Comparison of ENCODE assay signal across 8 cellular contexts in the genomic region with DNA sequence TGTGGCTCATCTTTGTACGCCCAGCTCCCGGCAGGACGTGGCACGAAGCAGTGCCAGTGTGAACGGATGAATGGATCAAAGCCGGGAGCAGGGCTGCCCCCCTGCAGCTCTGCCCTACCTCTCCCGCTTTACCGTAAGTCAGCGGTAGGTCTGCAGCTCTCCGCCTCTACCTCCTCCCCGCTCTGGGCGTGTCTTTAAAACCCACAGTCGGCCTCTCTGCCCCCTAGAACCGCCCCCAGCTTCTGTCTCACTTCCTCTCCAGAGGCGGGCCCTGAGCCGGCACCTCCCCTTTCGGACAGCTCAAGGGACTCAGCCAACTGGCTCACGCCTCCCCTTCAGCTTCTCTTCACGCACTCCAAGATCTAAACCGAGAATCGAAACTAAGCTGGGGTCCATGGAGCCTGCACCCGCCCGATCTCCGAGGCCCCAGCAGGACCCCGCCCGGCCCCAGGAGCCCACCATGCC. TPM values are rescaled to one million over a fixed set of nuclear protein-coding genes. Genes with fewer than 3 reads are reported as not detected.
DNase-seq lines count a peak whose midpoint lies in the region; ATAC-seq and TF ChIP-seq lines count a peak whose summit lies in the region.

A gene with protein sequence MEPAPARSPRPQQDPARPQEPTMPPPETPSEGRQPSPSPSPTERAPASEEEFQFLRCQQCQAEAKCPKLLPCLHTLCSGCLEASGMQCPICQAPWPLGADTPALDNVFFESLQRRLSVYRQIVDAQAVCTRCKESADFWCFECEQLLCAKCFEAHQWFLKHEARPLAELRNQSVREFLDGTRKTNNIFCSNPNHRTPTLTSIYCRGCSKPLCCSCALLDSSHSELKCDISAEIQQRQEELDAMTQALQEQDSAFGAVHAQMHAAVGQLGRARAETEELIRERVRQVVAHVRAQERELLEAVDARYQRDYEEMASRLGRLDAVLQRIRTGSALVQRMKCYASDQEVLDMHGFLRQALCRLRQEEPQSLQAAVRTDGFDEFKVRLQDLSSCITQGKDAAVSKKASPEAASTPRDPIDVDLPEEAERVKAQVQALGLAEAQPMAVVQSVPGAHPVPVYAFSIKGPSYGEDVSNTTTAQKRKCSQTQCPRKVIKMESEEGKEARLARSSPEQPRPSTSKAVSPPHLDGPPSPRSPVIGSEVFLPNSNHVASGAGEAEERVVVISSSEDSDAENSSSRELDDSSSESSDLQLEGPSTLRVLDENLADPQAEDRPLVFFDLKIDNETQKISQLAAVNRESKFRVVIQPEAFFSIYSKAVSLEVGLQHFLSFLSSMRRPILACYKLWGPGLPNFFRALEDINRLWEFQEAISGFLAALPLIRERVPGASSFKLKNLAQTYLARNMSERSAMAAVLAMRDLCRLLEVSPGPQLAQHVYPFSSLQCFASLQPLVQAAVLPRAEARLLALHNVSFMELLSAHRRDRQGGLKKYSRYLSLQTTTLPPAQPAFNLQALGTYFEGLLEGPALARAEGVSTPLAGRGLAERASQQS (plus strand): TSS at position 298 of the 465 bp plus-strand sequence. CDS start 97 bp downstream, at position 395.

- H3K9me3 Mint-ChIP-seq in activated CD4-positive, alpha-beta T cell treated with anti-CD3 and anti-CD28 coated beads for 36 hours (ENCODE audit: low read depth): no peaks in the 10 kb centered on the region

- TF ChIP-seq CTCF in AG10803 (conservative IDR thresholded peaks at IDR 0.05; ENCODE audit: low read length) (no peak), choroid plexus epithelial cell (conservative IDR thresholded peaks at IDR 0.05; ENCODE audit: low read depth, low read length) (no peak)

- DNase-seq in AG10803 (ENCODE audit: low read depth) (peak; percentile 93), NCI-H510A treated with DMSO at 0.1 percent for 48 hours (lab: John Stamatoyannopoulos, UW) (peak; percentile 89), choroid plexus epithelial cell (ENCODE audit: low read depth) (peak; percentile 97), kidney glomerular epithelial cell (lab: John Stamatoyannopoulos, UW) (peak; percentile 98)
- peak; percentile 98 for DNase-seq in activated CD4-positive, alpha-beta T cell treated with anti-CD3 and anti-CD28 coated beads for 36 hours
- peak; percentile 77 to 83 for DNase-seq in stimulated activated CD4-positive, alpha-beta T cell treated with anti-CD3 and anti-CD28 coated beads, Interleukin-1b, Interleukin-23, amount 100 ng/mL, for 1 hour (ENCODE audit: low read depth in 2 of 2)

- peak; percentile 72 for ATAC-seq in HG03432 (IDR thresholded peaks at IDR 0.05; ENCODE audit: unreplicated experiment)
- peak; percentile 89 for ATAC-seq in activated CD4-positive, alpha-beta T cell treated with anti-CD3 and anti-CD28 coated beads for 36 hours

- peaks cover 63% of the 10 kb centered on the region for H3K4me1 Mint-ChIP-seq in activated CD4-positive, alpha-beta T cell treated with anti-CD3 and anti-CD28 coated beads for 36 hours

- peak within 1 kb of the TSS; percentile 98 for H3K27ac Mint-ChIP-seq in activated CD4-positive, alpha-beta T cell treated with anti-CD3 and anti-CD28 coated beads for 36 hours

- no peaks in the 10 kb centered on the region for H3K27me3 Mint-ChIP-seq in activated CD4-positive, alpha-beta T cell treated with anti-CD3 and anti-CD28 coated beads for 36 hours

- POLR2A ChIA-PET in activated CD4-positive, alpha-beta T cell treated with anti-CD3 and anti-CD28 coated beads for 36 hours (lab: Charles Lee): interaction anchor here (0.8 to 1.8 kb wide), 5 partner anchors 9 to 467 kb away, joined by 3 to 7 read pairs (median 3); a partner anchor contains a TSS

- CTCF ChIA-PET in activated CD4-positive, alpha-beta T cell treated with anti-CD3 and anti-CD28 coated beads for 36 hours (lab: Charles Lee): interaction anchor here (0.8 to 6.1 kb wide), 14 partner anchors 12 to 1209 kb away, joined by 3 to 54 read pairs (median 4); no protein-coding TSS in a partner anchor

- intact Hi-C loops in activated CD4-positive, alpha-beta T cell treated with anti-CD3 and anti-CD28 coated beads for 36 hours (cut with DNase I, micrococcal nuclease): loop anchor here (1.0 to 10.0 kb wide), 18 partner anchors 13 to 1760 kb away; a partner anchor contains a TSS

- H3K4me3 Mint-ChIP-seq in activated CD4-positive, alpha-beta T cell treated with anti-CD3 and anti-CD28 coated beads for 36 hours: peak within 1 kb of the TSS; percentile 91

- H3K4me3 ChIP-seq in AG10803 (ENCODE audit: low read length) (peak within 1 kb of the TSS; percentile 97), choroid plexus epithelial cell (ENCODE audit: low read depth, low read length) (peak within 1 kb of the TSS; percentile 93)

- peaks cover 23% of the 10 kb centered on the region for H3K36me3 Mint-ChIP-seq in activated CD4-positive, alpha-beta T cell treated with anti-CD3 and anti-CD28 coated beads for 36 hours (ENCODE audit: low read depth)

- TF ChIP-seq POLR2A in GM19099 (IDR thresholded peaks at IDR 0.05; ENCODE audit: extremely low read depth, insufficient read length, low read depth): peak; percentile 75

RNA-seq across cellular contexts. Expression of the gene that starts here (rescaled TPM):
- total RNA-seq in activated CD4-positive, alpha-beta T cell treated with anti-CD3 and anti-CD28 coated beads for 36 hours: 10 to 100 TPM; 72.6 to 75.4 TPM

Comparison
In these comparisons a context has a peak if more than half of its experiments do, and no peak if none do; other contexts are left out.
1. Peak in every context shown above with its lines: DNase-seq, ATAC-seq and H3K4me3 ChIP-seq.